ENCODE assay signal across 9 cellular contexts in the genomic region with DNA sequence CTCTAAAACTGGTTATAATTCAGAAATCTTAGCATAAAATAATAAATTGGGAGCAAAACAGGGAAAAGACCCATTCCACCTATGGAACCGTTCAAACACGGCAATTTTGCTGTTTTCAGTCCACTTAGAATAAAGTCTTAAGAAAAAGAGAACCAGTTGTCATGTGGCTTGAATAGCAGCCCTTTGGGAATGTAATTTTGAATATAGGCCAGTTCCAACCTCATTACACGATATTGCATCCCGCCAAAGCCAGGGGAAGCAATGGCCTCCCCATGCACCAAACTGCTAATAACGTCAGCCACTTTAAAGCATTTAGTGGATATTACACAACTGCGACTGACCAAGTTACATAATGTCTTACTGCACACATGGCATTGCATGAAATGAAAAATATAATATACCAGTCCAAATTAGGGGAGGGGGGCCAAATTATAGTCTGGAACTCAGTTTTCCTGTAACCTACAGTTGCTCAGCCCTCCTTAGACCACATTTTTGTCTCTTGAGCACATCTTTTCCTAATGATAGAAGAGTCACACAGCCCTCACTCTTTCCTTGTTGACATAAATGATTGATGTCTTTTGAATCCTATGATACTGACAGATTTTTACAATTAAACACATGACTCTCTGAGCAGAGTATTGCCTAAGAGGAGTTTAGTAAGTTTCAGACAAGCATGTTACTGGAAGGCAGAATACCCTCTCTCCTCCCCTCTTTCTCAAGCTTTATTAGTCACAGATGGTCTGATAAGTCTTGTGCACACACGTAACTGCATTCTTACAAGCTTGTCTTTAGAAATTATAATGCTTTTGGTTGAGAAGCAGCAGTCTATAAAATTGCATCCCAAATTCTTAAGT. TPM values are rescaled to one million over a fixed set of nuclear protein-coding genes. Genes with fewer than 3 reads are reported as not detected.
DNase-seq lines count a peak whose midpoint lies in the region; ATAC-seq, FAIRE-seq and TF ChIP-seq lines count a peak whose summit lies in the region.
"Had no signal": no experiment of that assay in that cellular context is flagged by ENCODE, and none has a peak within 500 bp of the region (broad histone marks: within the 10 kb centered on the region; RNA-seq: fewer than 3 reads in every experiment).

No MANE protein-coding gene starts in this region.

- H3K79me2 ChIP-seq in mammary epithelial cell (ENCODE audit: insufficient read depth, low read length) = peaks cover 13% of the 10 kb centered on the region

- dilution Hi-C loops in mammary epithelial cell (cut with HindIII; ENCODE audit: low sequenced_read_pairs) = loop anchor here (5.0 kb wide), 1 partner anchor 39 kb away; no protein-coding TSS in a partner anchor

- H3K36me3 Mint-ChIP-seq in CD4-positive, CD25-positive, alpha-beta regulatory T cell = no peaks in the 10 kb centered on the region

- H3K4me3 ChIP-seq in CD4-positive, CD25-positive, alpha-beta regulatory T cell (ENCODE audit: low read depth, low read length) = no peak overlapping the region
- H3K4me3 ChIP-seq in MG63 = peak overlapping the region; percentile 56
- H3K4me3 ChIP-seq in mammary epithelial cell (replicated peaks in 1 of 3; ENCODE audit: insufficient read depth in 1 of 3, low read depth in 2 of 3, low read length in 3 of 3) = peak overlapping the region; percentile 51 to 86 (median 82)
- H3K4me3 ChIP-seq in lower lobe of right lung = peak overlapping the region; percentile 60

- no TSS peak for BruUV-seq in mammary epithelial cell (replicated peaks; lab: Mats Ljungman, UMichigan)

- peaks cover 8 to 18% (median 12%) of the 10 kb centered on the region in 4 donors for H3K4me1 Mint-ChIP-seq in CD4-positive, CD25-positive, alpha-beta regulatory T cell

- intact Hi-C loops in mammary epithelial cell (cut with micrococcal nuclease) (loop anchor here (1.0 to 5.0 kb wide), 3 partner anchors 19 to 58 kb away; no protein-coding TSS in a partner anchor), lower lobe of right lung (cut with DNase I) (no loop called here)

- in situ Hi-C loops in mammary epithelial cell (cut with MboI; ENCODE audit: low sequenced_read_pairs in 2 of 2) = no loop called here

- DNase-seq in CD4-positive, CD25-positive, alpha-beta regulatory T cell = no peak
- DNase-seq in MG63 (no peak), mammary epithelial cell (peak; percentile 98), lower lobe of right lung (no peak), NCI-H2196 (lab: John Stamatoyannopoulos, UW; ENCODE audit: unreplicated experiment) (no peak), GM12891 (ENCODE audit: insufficient read length, low spot score) (no peak), hippocampal formation (lab: John Stamatoyannopoulos, UW) (no peak)

- CTCF ChIA-PET in mammary epithelial cell (lab: Charles Lee; ENCODE audit: low non-redundant PET) = interaction anchor here (0.5 to 0.8 kb wide), 3 partner anchors 18 to 39 kb away, joined by 3 to 7 read pairs (median 4); no protein-coding TSS in a partner anchor

- H4K20me1 ChIP-seq in mammary epithelial cell (ENCODE audit: insufficient read depth, low read length) = no peaks in the 10 kb centered on the region

- 27% methylated on average over 7 of the region's 7 CpGs for WGBS in mammary epithelial cell (ENCODE audit: low coverage, missing lambda C conversion rate)

- peak overlapping the region; percentile 80 to 90 (median 85) for H3K4me3 Mint-ChIP-seq in CD4-positive, CD25-positive, alpha-beta regulatory T cell

- H3K27me3 Mint-ChIP-seq in CD4-positive, CD25-positive, alpha-beta regulatory T cell = peaks cover 53% of the 10 kb centered on the region

- no peaks in the 10 kb centered on the region for H3K9me3 Mint-ChIP-seq in CD4-positive, CD25-positive, alpha-beta regulatory T cell

- TF ChIP-seq POLR2A in GM12891 (IDR thresholded peaks at IDR 0.05; ENCODE audit: low read depth, low read length) = no peak

- peak overlapping the region; percentile 87 for H2AFZ ChIP-seq in mammary epithelial cell (ENCODE audit: low read depth, low read length)

- FAIRE-seq in GM12891 (lab: Jason Lieb, UNC) = no peak

- no peak for ATAC-seq in CD4-positive, CD25-positive, alpha-beta regulatory T cell (ENCODE audit: low read depth in 2 of 2)
- ATAC-seq in lower lobe of right lung (peak; percentile 9 to 51), GM21825 (IDR thresholded peaks at IDR 0.05; ENCODE audit: unreplicated experiment) (no peak)

- peaks cover 18% of the 10 kb centered on the region for H3K27me3 ChIP-seq in CD4-positive, CD25-positive, alpha-beta regulatory T cell (ENCODE audit: control insufficient read depth, insufficient read depth, low read length)
- H3K27me3 ChIP-seq in MG63 = no peaks in the 10 kb centered on the region
- no peaks in the 10 kb centered on the region for H3K27me3 ChIP-seq in mammary epithelial cell (ENCODE audit: insufficient read depth, low read length)
- H3K27me3 ChIP-seq in lower lobe of right lung (ENCODE audit: low read depth) = no peaks in the 10 kb centered on the region

- no peak overlapping the region for H3K27ac Mint-ChIP-seq in CD4-positive, CD25-positive, alpha-beta regulatory T cell

- peak overlapping the region; percentile 100 for H3K4me2 ChIP-seq in mammary epithelial cell (ENCODE audit: insufficient read depth, low read depth, low read length)

- peaks cover 13% of the 10 kb centered on the region for H3K4me1 ChIP-seq in CD4-positive, CD25-positive, alpha-beta regulatory T cell (ENCODE audit: control insufficient read depth, insufficient read depth, low read length, poor library complexity, severe bottlenecking)
- H3K4me1 ChIP-seq in mammary epithelial cell (ENCODE audit: insufficient read depth, low read length) (peaks cover 36% of the 10 kb centered on the region), lower lobe of right lung (peaks cover 31% of the 10 kb centered on the region)

- no peak overlapping the region for H3K27ac ChIP-seq in CD4-positive, CD25-positive, alpha-beta regulatory T cell (ENCODE audit: insufficient read depth, low read length, poor library complexity, severe bottlenecking)
- H3K27ac ChIP-seq in mammary epithelial cell (ENCODE audit: insufficient read depth, low read depth, low read length) (peak overlapping the region; percentile 92), lower lobe of right lung (peak overlapping the region; percentile 87)

- H3K9ac ChIP-seq in mammary epithelial cell (ENCODE audit: insufficient read depth, low read length) = peak overlapping the region; percentile 90

- no peaks in the 10 kb centered on the region for H3K9me3 ChIP-seq in CD4-positive, CD25-positive, alpha-beta regulatory T cell (ENCODE audit: control insufficient read depth in 2 of 2, low read length in 2 of 2)
- H3K9me3 ChIP-seq in MG63 (0 out of 2 replicates have a peak, but pooled peaks cover 5% of the 10 kb centered on the region), mammary epithelial cell (replicated peaks; ENCODE audit: insufficient read depth, low read length) (no peaks in the 10 kb centered on the region), lower lobe of right lung (no peaks in the 10 kb centered on the region)

- no peaks in the 10 kb centered on the region for H3K36me3 ChIP-seq in CD4-positive, CD25-positive, alpha-beta regulatory T cell (ENCODE audit: control insufficient read depth, insufficient read depth, low read length)
- no peaks in the 10 kb centered on the region for H3K36me3 ChIP-seq in MG63
- H3K36me3 ChIP-seq in mammary epithelial cell (ENCODE audit: insufficient read depth, low read length) = no peaks in the 10 kb centered on the region
- no peaks in the 10 kb centered on the region for H3K36me3 ChIP-seq in lower lobe of right lung

- TF ChIP-seq CTCF in mammary epithelial cell (conservative IDR thresholded peaks at IDR 0.05 in 1 of 2, IDR thresholded peaks at IDR 0.05 in 1 of 2; ENCODE audit: extremely low read depth in 1 of 2, insufficient read depth in 1 of 2, low read depth in 1 of 2, low read length in 2 of 2) = no peak
- no peak for TF ChIP-seq CTCF in lower lobe of right lung (IDR thresholded peaks at IDR 0.05)

TF ChIP-seq in GM12891, 5 proteins besides CTCF, POLR2A, EP300 and RAD21:
- TF ChIP-seq POU2F2 (IDR thresholded peaks at IDR 0.05; ENCODE audit: low read depth, low read length) (no peak), SPI1 (IDR thresholded peaks at IDR 0.05; ENCODE audit: low read depth, low read length) (no peak), TAF1 (IDR thresholded peaks at IDR 0.05; ENCODE audit: low read depth, low read length) (no peak), PAX5 (IDR thresholded peaks at IDR 0.05; ENCODE audit: insufficient read depth, low read length, severe bottlenecking) (no peak), POLR2AphosphoS5 (IDR thresholded peaks at IDR 0.05; ENCODE audit: low read depth, low read length) (no peak)

RNA-seq across cellular contexts. Expression of gene PLD1, which starts 1.0 kb away (rescaled TPM):
- total RNA-seq in CD4-positive, CD25-positive, alpha-beta regulatory T cell = 8.8 TPM
- 1 to 10 TPM in 3 of 4 donors, not detected in 1; 1.2 to 5.0 (median 2.3) TPM for polyA plus RNA-seq in CD4-positive, CD25-positive, alpha-beta regulatory T cell
- total RNA-seq in MG63 (2014; rRNA removed; shearing (Covaris generic); ENCODE audit: low replicate concordance) = 2.8 and 3.2 TPM in 2 replicates
- total RNA-seq in mammary epithelial cell (10 to 100 TPM; 13.9 to 19.0 TPM), lower lobe of right lung (27.7 TPM)
- 7.5 TPM for polyA plus RNA-seq in mammary epithelial cell
- polyA minus RNA-seq in mammary epithelial cell = 16.3 TPM
- polyA plus RNA-seq in GM12891 (2012; ENCODE audit: low read depth, missing spikeins) = 1.5 TPM

RNA-seq across cellular contexts. Expression of gene TMEM212, which starts 31.9 kb away (rescaled TPM):
- not detected for total RNA-seq in CD4-positive, CD25-positive, alpha-beta regulatory T cell
- polyA plus RNA-seq in CD4-positive, CD25-positive, alpha-beta regulatory T cell = not detected
- total RNA-seq in MG63 (2014; rRNA removed; shearing (Covaris generic); ENCODE audit: low replicate concordance) = not detected in 2 replicates
- not detected for total RNA-seq in mammary epithelial cell
- polyA plus RNA-seq in mammary epithelial cell = not detected
- not detected for polyA minus RNA-seq in mammary epithelial cell
- 5.2 TPM for total RNA-seq in lower lobe of right lung
- polyA plus RNA-seq in GM12891 (2012; ENCODE audit: low read depth, missing spikeins) = not detected
- total RNA-seq: pulmonary artery endothelial cell had no signal

Comparison
In these comparisons a context has a peak if more than half of its experiments do, and no peak if none do; other contexts are left out.
1. ATAC-seq: peak in lower lobe of right lung (2 of 2); none in CD4-positive, CD25-positive, alpha-beta regulatory T cell (0 of 2) and GM21825 (single experiment).